10 cellular contexts compared by ENCODE assay signal in genomic region chr7:159012353-159013069, GRCh38.
DNase-seq lines count a peak whose midpoint lies in the region; ATAC-seq and TF ChIP-seq lines count a peak whose summit lies in the region.
"Had no signal": no experiment of that assay in that cellular context is flagged by ENCODE, and none has a peak within 500 bp of the region (broad histone marks: within the 10 kb centered on the region; RNA-seq: fewer than 3 reads in every experiment).

No MANE protein-coding gene starts in this region.

- H3K4me3 ChIP-seq in choroid plexus epithelial cell (ENCODE audit: low read depth, low read length) (no peak overlapping the region), lower lobe of right lung (no peak overlapping the region)

- no peaks in the 10 kb centered on the region for H3K9me3 Mint-ChIP-seq in type B pancreatic cell

- no peaks in the 10 kb centered on the region for H3K36me3 ChIP-seq in lower lobe of right lung

- H3K27ac Mint-ChIP-seq in type B pancreatic cell, result peak overlapping the region; percentile 8

- peaks cover 28% of the 10 kb centered on the region for H3K4me1 ChIP-seq in lower lobe of right lung

- DNase-seq in DMS 273 (lab: John Stamatoyannopoulos, UW; ENCODE audit: unreplicated experiment) (peak; percentile 67), DMS 273 treated with DMSO at 0.1 percent for 48 hours (lab: John Stamatoyannopoulos, UW) (no peak), choroid plexus epithelial cell (ENCODE audit: low read depth) (peak; percentile 27), lower lobe of right lung (peak; percentile 80), type B pancreatic cell (ENCODE audit: extremely low spot score, unreplicated experiment) (no peak)
- DNase-seq: MV-4-11 had no signal

- H3K27ac ChIP-seq in lower lobe of right lung, result peak overlapping the region; percentile 60
- H3K27ac ChIP-seq: 22Rv1 had no signal

- no peaks in the 10 kb centered on the region for H3K9me3 ChIP-seq in lower lobe of right lung

- no peak overlapping the region for H3K4me3 Mint-ChIP-seq in type B pancreatic cell

- TF ChIP-seq CTCF in choroid plexus epithelial cell (conservative IDR thresholded peaks at IDR 0.05; ENCODE audit: low read depth, low read length) (no peak), lower lobe of right lung (IDR thresholded peaks at IDR 0.05) (no peak), type B pancreatic cell (conservative IDR thresholded peaks at IDR 0.05) (no peak)

- peaks cover 11% of the 10 kb centered on the region for H3K27me3 Mint-ChIP-seq in type B pancreatic cell

- ATAC-seq in lower lobe of right lung (peak; percentile 52 to 72), HG02970 (IDR thresholded peaks at IDR 0.05; ENCODE audit: low FRiP score, unreplicated experiment) (no peak), HG03520 (IDR thresholded peaks at IDR 0.05; ENCODE audit: unreplicated experiment) (no peak), HG03175 (IDR thresholded peaks at IDR 0.05; ENCODE audit: unreplicated experiment) (no peak)

- H3K36me3 Mint-ChIP-seq in type B pancreatic cell, result no peaks in the 10 kb centered on the region

- H3K4me1 Mint-ChIP-seq in type B pancreatic cell (ENCODE audit: unreplicated experiment), result peaks cover 19% of the 10 kb centered on the region

- intact Hi-C loops in lower lobe of right lung (cut with DNase I), result no loop called here

- H3K27me3 ChIP-seq in lower lobe of right lung (ENCODE audit: low read depth), result no peaks in the 10 kb centered on the region

Comparison
In these comparisons a context has a peak if more than half of its experiments do, and no peak if none do; other contexts are left out.
1. DNase-seq: peak in DMS 273 (single experiment), choroid plexus epithelial cell (single experiment) and lower lobe of right lung (single experiment); none in DMS 273 treated with DMSO at 0.1 percent for 48 hours (single experiment) and type B pancreatic cell (single experiment).
2. ATAC-seq: peak in lower lobe of right lung (2 of 2); none in HG02970 (single experiment), HG03520 (single experiment) and HG03175 (single experiment).